ENCODE assay signal across 9 cellular contexts in genomic region chr1:2235300-2235998, GRCh38. TPM values are rescaled to one million over a fixed set of nuclear protein-coding genes. Genes with fewer than 3 reads are reported as not detected.
DNase-seq lines count a peak whose midpoint lies in the region; ATAC-seq and TF ChIP-seq lines count a peak whose summit lies in the region.
"Had no signal": no experiment of that assay in that cellular context is flagged by ENCODE, and none has a peak within 500 bp of the region (broad histone marks: within the 10 kb centered on the region; RNA-seq: fewer than 3 reads in every experiment).

No MANE protein-coding gene starts in this region.

- intact Hi-C loops in mammary epithelial cell (cut with micrococcal nuclease) (no loop called here), tibial artery (cut with DNase I; ENCODE audit: low total_unique reads) (no loop called here)

- H3K4me1 ChIP-seq in mammary epithelial cell (ENCODE audit: insufficient read depth, low read length) (peaks cover 73% of the 10 kb centered on the region), mucosa of rectum (ENCODE audit: control insufficient read depth in 2 of 2, insufficient read depth in 2 of 2, low read length in 2 of 2) (peaks cover 67 to 69% of the 10 kb centered on the region in 2 donors), tibial artery (peaks cover 11 to 95% (median 81%) of the 10 kb centered on the region in 4 donors)

- CTCF ChIA-PET in activated CD8-positive, alpha-beta memory T cell treated with anti-CD3 and anti-CD28 coated beads, Interleukin-2, amount 10 ng/mL, durations not matched to agents 7 days and 5 days (lab: Charles Lee) = interaction anchor here (1.2 to 2.9 kb wide), 5 partner anchors 20 to 80 kb away, joined by 4 to 14 read pairs (median 12); partner anchors contain the start of gene FAAP20
- CTCF ChIA-PET in mammary epithelial cell (lab: Charles Lee; ENCODE audit: low non-redundant PET) = no interaction called here

- H4K20me1 ChIP-seq in mammary epithelial cell (ENCODE audit: insufficient read depth, low read length) = peaks cover 9% of the 10 kb centered on the region

- H3K9me3 ChIP-seq in mammary epithelial cell (replicated peaks; ENCODE audit: insufficient read depth, low read length) (no peaks in the 10 kb centered on the region), mucosa of rectum (ENCODE audit: control insufficient read depth in 2 of 2, low read length in 2 of 2) (no peaks in the 10 kb centered on the region), tibial artery (no peaks in the 10 kb centered on the region)

- peaks cover 79% of the 10 kb centered on the region for H3K4me1 Mint-ChIP-seq in activated CD8-positive, alpha-beta memory T cell treated with anti-CD3 and anti-CD28 coated beads, Interleukin-2, amount 10 ng/mL, durations not matched to agents 7 days and 5 days

- H3K4me3 ChIP-seq in mammary epithelial cell (replicated peaks in 1 of 3; ENCODE audit: insufficient read depth in 1 of 3, low read depth in 2 of 3, low read length in 3 of 3) (no peak overlapping the region), mucosa of rectum (ENCODE audit: low read length in 2 of 2) (no peak overlapping the region), tibial artery (peak overlapping the region; percentile 84 to 88)

- 80% methylated on average over 17 of the region's 22 CpGs for WGBS in mammary epithelial cell (ENCODE audit: low coverage, missing lambda C conversion rate)

- no peak for TF ChIP-seq CTCF in mammary epithelial cell (conservative IDR thresholded peaks at IDR 0.05 in 1 of 2, IDR thresholded peaks at IDR 0.05 in 1 of 2; ENCODE audit: extremely low read depth in 1 of 2, insufficient read depth in 1 of 2, low read depth in 1 of 2, low read length in 2 of 2)
- TF ChIP-seq CTCF in tibial artery (IDR thresholded peaks at IDR 0.05) = no peak

- H3K27me3 ChIP-seq in mammary epithelial cell (ENCODE audit: insufficient read depth, low read length) (no peaks in the 10 kb centered on the region), mucosa of rectum (ENCODE audit: control insufficient read depth in 2 of 2, insufficient read depth in 2 of 2, low read length in 2 of 2) (no peaks in the 10 kb centered on the region), tibial artery (no peaks in the 10 kb centered on the region)

- no peak for DNase-seq in activated CD8-positive, alpha-beta memory T cell treated with anti-CD3 and anti-CD28 coated beads, Interleukin-2, amount 10 ng/mL, durations not matched to agents 7 days and 5 days
- no peak for DNase-seq in activated CD8-positive, alpha-beta memory T cell treated with anti-CD3 and anti-CD28 coated beads, Interleukin-2, amount 50 U/mL, for 4 hours
- no peak for DNase-seq in mammary epithelial cell
- no peak for DNase-seq in tibial artery
- DNase-seq in iPS-NIHi11 (ENCODE audit: low spot score) = no peak
- no peak for DNase-seq in globus pallidus (ENCODE audit: low spot score)
- DNase-seq in DMS79 treated with DMSO at 0.1 percent for 48 hours (lab: John Stamatoyannopoulos, UW) = no peak
- DNase-seq: stimulated activated CD8-positive, alpha-beta memory T cell treated with anti-CD3 and anti-CD28 coated beads, Interleukin-4, amount 100 ng/mL, for 48 hours had no signal

- H3K27ac ChIP-seq in mammary epithelial cell (ENCODE audit: insufficient read depth, low read depth, low read length) (no peak overlapping the region), mucosa of rectum (ENCODE audit: low read depth in 2 of 2, low read length in 2 of 2) (peak overlapping the region; percentile 61 to 80), tibial artery (peak overlapping the region; percentile 90 to 94)

- H3K27ac Mint-ChIP-seq in activated CD8-positive, alpha-beta memory T cell treated with anti-CD3 and anti-CD28 coated beads, Interleukin-2, amount 10 ng/mL, durations not matched to agents 7 days and 5 days = peak overlapping the region; percentile 65

- H2AFZ ChIP-seq in mammary epithelial cell (ENCODE audit: low read depth, low read length) = no peak overlapping the region

- no TSS peak for BruUV-seq in mammary epithelial cell (replicated peaks; lab: Mats Ljungman, UMichigan)

- no peak for ATAC-seq in activated CD8-positive, alpha-beta memory T cell treated with anti-CD3 and anti-CD28 coated beads, Interleukin-2, amount 10 ng/mL, durations not matched to agents 7 days and 5 days

- in situ Hi-C loops in mammary epithelial cell (cut with MboI; ENCODE audit: low sequenced_read_pairs in 2 of 2) = no loop called here

- dilution Hi-C loops in mammary epithelial cell (cut with HindIII; ENCODE audit: low sequenced_read_pairs) = no loop called here

- H3K9me3 Mint-ChIP-seq in activated CD8-positive, alpha-beta memory T cell treated with anti-CD3 and anti-CD28 coated beads, Interleukin-2, amount 10 ng/mL, durations not matched to agents 7 days and 5 days (ENCODE audit: low read depth) = no peaks in the 10 kb centered on the region

- H3K9ac ChIP-seq in mammary epithelial cell (ENCODE audit: insufficient read depth, low read length) (no peak overlapping the region), mucosa of rectum (ENCODE audit: low read depth in 1 of 2, low read length in 2 of 2) (no peak overlapping the region)

- peaks cover 100% of the 10 kb centered on the region for H3K79me2 ChIP-seq in mammary epithelial cell (ENCODE audit: insufficient read depth, low read length)

- H3K4me2 ChIP-seq in mammary epithelial cell (ENCODE audit: insufficient read depth, low read depth, low read length) = peak overlapping the region; percentile 69

- H3K36me3 ChIP-seq in mammary epithelial cell (ENCODE audit: insufficient read depth, low read length) = no peaks in the 10 kb centered on the region
- no peaks in the 10 kb centered on the region for H3K36me3 ChIP-seq in mucosa of rectum (ENCODE audit: control insufficient read depth in 2 of 2, insufficient read depth in 2 of 2, low read length in 2 of 2)
- H3K36me3 ChIP-seq in tibial artery = no peaks in the 10 kb centered on the region

- no peak overlapping the region for H3K4me3 Mint-ChIP-seq in activated CD8-positive, alpha-beta memory T cell treated with anti-CD3 and anti-CD28 coated beads, Interleukin-2, amount 10 ng/mL, durations not matched to agents 7 days and 5 days

- H3K27me3 Mint-ChIP-seq in activated CD8-positive, alpha-beta memory T cell treated with anti-CD3 and anti-CD28 coated beads, Interleukin-2, amount 10 ng/mL, durations not matched to agents 7 days and 5 days = no peaks in the 10 kb centered on the region

- H3K36me3 Mint-ChIP-seq in activated CD8-positive, alpha-beta memory T cell treated with anti-CD3 and anti-CD28 coated beads, Interleukin-2, amount 10 ng/mL, durations not matched to agents 7 days and 5 days = peaks cover 5% of the 10 kb centered on the region

RNA-seq across cellular contexts. Expression of gene SKI, which starts 7.3 kb away (rescaled TPM):
- total RNA-seq in activated CD8-positive, alpha-beta memory T cell treated with anti-CD3 and anti-CD28 coated beads, Interleukin-2, amount 10 ng/mL, durations not matched to agents 7 days and 5 days = 10 to 100 TPM; 35.0 to 42.9 TPM
- total RNA-seq in mammary epithelial cell = 10 to 100 TPM; 27.2 to 47.8 TPM
- polyA plus RNA-seq in mammary epithelial cell = 10.5 TPM
- polyA minus RNA-seq in mammary epithelial cell = 34.8 TPM

RNA-seq across cellular contexts. Expression of gene FAAP20, which starts 40.9 kb away (rescaled TPM):
- total RNA-seq in activated CD8-positive, alpha-beta memory T cell treated with anti-CD3 and anti-CD28 coated beads, Interleukin-2, amount 10 ng/mL, durations not matched to agents 7 days and 5 days = 10 to 100 TPM; 52.5 to 55.7 TPM
- total RNA-seq in mammary epithelial cell = 10 to 100 TPM; 13.5 to 70.9 TPM
- polyA plus RNA-seq in mammary epithelial cell = 11.8 TPM
- polyA minus RNA-seq in mammary epithelial cell = 5.4 TPM

Comparison
In these comparisons a context has a peak if more than half of its experiments do, and no peak if none do; other contexts are left out.
1. H3K4me3 ChIP-seq: peak in tibial artery (2 of 2); none in mammary epithelial cell (0 of 3) and mucosa of rectum (0 of 2).